24 cellular contexts compared by ENCODE assay signal in genomic region chr1:194294006-194294405, GRCh38.
DNase-seq lines count a peak whose midpoint lies in the region; ATAC-seq and TF ChIP-seq lines count a peak whose summit lies in the region.
"Had no signal": no experiment of that assay in that cellular context is flagged by ENCODE, and none has a peak within 500 bp of the region (broad histone marks: within the 10 kb centered on the region; RNA-seq: fewer than 3 reads in every experiment).

No MANE protein-coding gene starts in this region.

- no peaks in the 10 kb centered on the region for H4K20me1 ChIP-seq in SU-DHL-6 (ENCODE audit: low read depth, low read length)

- H3K27me3 Mint-ChIP-seq in activated naive CD8-positive, alpha-beta T cell, result no peaks in the 10 kb centered on the region
- H3K27me3 Mint-ChIP-seq in activated naive CD8-positive, alpha-beta T cell treated with anti-CD3 and anti-CD28 coated beads for 36 hours, result no peaks in the 10 kb centered on the region
- no peaks in the 10 kb centered on the region for H3K27me3 Mint-ChIP-seq in endodermal cell (ENCODE audit: insufficient read depth)
- no peaks in the 10 kb centered on the region for H3K27me3 Mint-ChIP-seq in activated CD8-positive, alpha-beta T cell treated with anti-CD3 and anti-CD28 coated beads for 36 hours

- no peak for TF ChIP-seq CTCF in SU-DHL-6 (IDR thresholded peaks at IDR 0.05; ENCODE audit: insufficient read depth, low read length, poor library complexity, severe bottlenecking)
- TF ChIP-seq CTCF in endodermal cell (conservative IDR thresholded peaks at IDR 0.05), result no peak
- TF ChIP-seq CTCF in activated CD8-positive, alpha-beta T cell treated with anti-CD3 and anti-CD28 coated beads for 36 hours (IDR thresholded peaks at IDR 0.05), result no peak

- H3K9me3 ChIP-seq in SU-DHL-6 (ENCODE audit: insufficient read depth, low read length), result no peaks in the 10 kb centered on the region
- no peaks in the 10 kb centered on the region for H3K9me3 ChIP-seq in endodermal cell (ENCODE audit: control insufficient read depth, low read length)
- H3K9me3 ChIP-seq in aorta (ENCODE audit: control insufficient read depth, low read length), result no peaks in the 10 kb centered on the region
- H3K9me3 ChIP-seq: MG63 had no signal

- peaks cover 14% of the 10 kb centered on the region for H3F3A ChIP-seq in SU-DHL-6 (ENCODE audit: insufficient read depth)

- H3K9me3 Mint-ChIP-seq in activated naive CD8-positive, alpha-beta T cell (ENCODE audit: low read depth), result no peaks in the 10 kb centered on the region
- H3K9me3 Mint-ChIP-seq in activated naive CD8-positive, alpha-beta T cell treated with anti-CD3 and anti-CD28 coated beads for 36 hours, result no peaks in the 10 kb centered on the region
- H3K9me3 Mint-ChIP-seq in endodermal cell, result no peaks in the 10 kb centered on the region
- H3K9me3 Mint-ChIP-seq in activated CD8-positive, alpha-beta T cell treated with anti-CD3 and anti-CD28 coated beads for 36 hours, result no peaks in the 10 kb centered on the region

- H3K9me2 ChIP-seq in SU-DHL-6 (replicated peaks; ENCODE audit: insufficient read depth, low read length), result no peaks in the 10 kb centered on the region

- H3K4me1 ChIP-seq in endodermal cell (ENCODE audit: control insufficient read depth, insufficient read depth, low read length) (no peaks in the 10 kb centered on the region), aorta (ENCODE audit: control insufficient read depth in 1 of 2, insufficient read depth in 2 of 2, low read length in 2 of 2) (no peaks in the 10 kb centered on the region)

- no peak for DNase-seq in activated naive CD8-positive, alpha-beta T cell treated with anti-CD3 and anti-CD28 coated beads for 36 hours
- DNase-seq in endodermal cell (peak; percentile 45), aorta (no peak)
- no peak for DNase-seq in activated CD8-positive, alpha-beta T cell treated with anti-CD3 and anti-CD28 coated beads for 36 hours
- DNase-seq: DMS153, DND-41, H7, IMR-90, KG1, MG63, NCI-H1105 treated with DMSO at 0.1 percent for 48 hours, NCI-H1694, NCI-H2029 treated with DMSO at 0.1 percent for 48 hours, NCI-H446 treated with DMSO at 0.1 percent for 48 hours, NCI-H526, NCI-H82, SHP77 treated with DMSO at 0.1 percent for 48 hours had no signal

- H3K4me3 ChIP-seq in SU-DHL-6 (ENCODE audit: insufficient read depth, low read length, poor library complexity, severe bottlenecking), result no peak overlapping the region
- H3K4me3 ChIP-seq in endodermal cell (ENCODE audit: low read length), result no peak overlapping the region
- no peak overlapping the region for H3K4me3 ChIP-seq in aorta (ENCODE audit: low read length in 2 of 2)
- H3K4me3 ChIP-seq: MG63, SK-N-MC had no signal

- ATAC-seq in aorta (ENCODE audit: low FRiP score) (peak; percentile 44), esophagus mucosa (no peak), HG02970 (IDR thresholded peaks at IDR 0.05; ENCODE audit: low FRiP score, unreplicated experiment) (no peak)
- no peak for ATAC-seq in activated CD8-positive, alpha-beta T cell treated with anti-CD3 and anti-CD28 coated beads for 36 hours
- ATAC-seq: Panc1 had no signal

- H3K36me3 ChIP-seq in SU-DHL-6 (ENCODE audit: low read length) (peaks cover 4% of the 10 kb centered on the region; the same call in 1 of the 2 replicates), endodermal cell (ENCODE audit: control insufficient read depth, insufficient read depth, low read length) (no peaks in the 10 kb centered on the region), aorta (ENCODE audit: control insufficient read depth in 1 of 2, insufficient read depth in 2 of 2, low read length in 1 of 2) (no peaks in the 10 kb centered on the region)
- H3K36me3 ChIP-seq: MG63 had no signal

- H3K36me3 Mint-ChIP-seq in activated naive CD8-positive, alpha-beta T cell, result no peaks in the 10 kb centered on the region
- H3K36me3 Mint-ChIP-seq in activated naive CD8-positive, alpha-beta T cell treated with anti-CD3 and anti-CD28 coated beads for 36 hours, result peaks cover 2% of the 10 kb centered on the region
- H3K36me3 Mint-ChIP-seq in endodermal cell (ENCODE audit: low read depth), result no peaks in the 10 kb centered on the region
- peaks cover 9% of the 10 kb centered on the region for H3K36me3 Mint-ChIP-seq in activated CD8-positive, alpha-beta T cell treated with anti-CD3 and anti-CD28 coated beads for 36 hours (ENCODE audit: low read depth)

- intact Hi-C loops in aorta (cut with DNase I), result no loop called here
- intact Hi-C loops in activated CD8-positive, alpha-beta T cell treated with anti-CD3 and anti-CD28 coated beads for 36 hours (cut with micrococcal nuclease), result loop anchor here (10.0 kb wide), 2 partner anchors 69 to 879 kb away; no protein-coding TSS in a partner anchor

- H3K27me3 ChIP-seq in SU-DHL-6 (ENCODE audit: low read length), result no peaks in the 10 kb centered on the region
- no peaks in the 10 kb centered on the region for H3K27me3 ChIP-seq in endodermal cell (ENCODE audit: control insufficient read depth, insufficient read depth, low read length, poor library complexity, severe bottlenecking)
- no peaks in the 10 kb centered on the region for H3K27me3 ChIP-seq in aorta (ENCODE audit: control insufficient read depth in 1 of 2, insufficient read depth in 2 of 2, low read length in 1 of 2)
- H3K27me3 ChIP-seq: MG63 had no signal

- peak overlapping the region; percentile 30 for H2AFZ ChIP-seq in SU-DHL-6 (ENCODE audit: low read depth, low read length, severe bottlenecking)

- no peak overlapping the region for H3K9ac ChIP-seq in SU-DHL-6 (ENCODE audit: low read length)
- H3K9ac ChIP-seq in endodermal cell (ENCODE audit: extremely low read depth, low read length, poor library complexity, severe bottlenecking), result no peak overlapping the region

- H3K4me2 ChIP-seq in SU-DHL-6 (ENCODE audit: low read depth, low read length, poor library complexity, severe bottlenecking), result no peak overlapping the region

- CTCF ChIA-PET in activated CD8-positive, alpha-beta T cell treated with anti-CD3 and anti-CD28 coated beads for 36 hours (lab: Charles Lee), result no interaction called here

- H3K4me1 Mint-ChIP-seq in activated naive CD8-positive, alpha-beta T cell (ENCODE audit: low read depth), result peaks cover 43% of the 10 kb centered on the region
- peaks cover 47% of the 10 kb centered on the region for H3K4me1 Mint-ChIP-seq in activated naive CD8-positive, alpha-beta T cell treated with anti-CD3 and anti-CD28 coated beads for 36 hours
- no peaks in the 10 kb centered on the region for H3K4me1 Mint-ChIP-seq in endodermal cell
- H3K4me1 Mint-ChIP-seq in activated CD8-positive, alpha-beta T cell treated with anti-CD3 and anti-CD28 coated beads for 36 hours (ENCODE audit: low read depth), result peaks cover 56% of the 10 kb centered on the region

- no peak overlapping the region for H3K4me3 Mint-ChIP-seq in activated naive CD8-positive, alpha-beta T cell
- no peak overlapping the region for H3K4me3 Mint-ChIP-seq in activated naive CD8-positive, alpha-beta T cell treated with anti-CD3 and anti-CD28 coated beads for 36 hours
- no peak overlapping the region for H3K4me3 Mint-ChIP-seq in endodermal cell
- no peak overlapping the region for H3K4me3 Mint-ChIP-seq in activated CD8-positive, alpha-beta T cell treated with anti-CD3 and anti-CD28 coated beads for 36 hours

- H3K27ac Mint-ChIP-seq in activated naive CD8-positive, alpha-beta T cell, result peak overlapping the region; percentile 1
- H3K27ac Mint-ChIP-seq in activated naive CD8-positive, alpha-beta T cell treated with anti-CD3 and anti-CD28 coated beads for 36 hours, result no peak overlapping the region
- H3K27ac Mint-ChIP-seq in endodermal cell, result no peak overlapping the region
- H3K27ac Mint-ChIP-seq in activated CD8-positive, alpha-beta T cell treated with anti-CD3 and anti-CD28 coated beads for 36 hours, result no peak overlapping the region

- H3K79me2 ChIP-seq in SU-DHL-6 (ENCODE audit: insufficient read depth, low read length), result no peaks in the 10 kb centered on the region

- POLR2A ChIA-PET in activated CD8-positive, alpha-beta T cell treated with anti-CD3 and anti-CD28 coated beads for 36 hours (lab: Charles Lee), result no interaction called here

- 93% methylated on average over 1 of the region's 1 CpG; no CpG with 5 or more reads in 1 of the 2 experiments for WGBS in endodermal cell (ENCODE audit: insufficient coverage in 1 of 2, insufficient read length in 1 of 2), 2 experiments
- WGBS in aorta, 2 donors, result 90 to 97% methylated on average over 1 of the region's 1 CpG

- H3K27ac ChIP-seq in SU-DHL-6 (ENCODE audit: low read depth, low read length), result peak overlapping the region; percentile 45
- H3K27ac ChIP-seq in endodermal cell (ENCODE audit: low read depth, low read length), result no peak overlapping the region
- H3K27ac ChIP-seq in aorta (ENCODE audit: low read depth in 1 of 2, low read length in 2 of 2), result no peak overlapping the region
- H3K27ac ChIP-seq: RWPE1, SK-N-MC had no signal
